Comparison of ENCODE assay signal across 9 cellular contexts in genomic region chr1:182149411-182149965, GRCh38.
DNase-seq lines count a peak whose midpoint lies in the region; ATAC-seq and TF ChIP-seq lines count a peak whose summit lies in the region.
"Had no signal": no experiment of that assay in that cellular context is flagged by ENCODE, and none has a peak within 500 bp of the region (broad histone marks: within the 10 kb centered on the region; RNA-seq: fewer than 3 reads in every experiment).

No MANE protein-coding gene starts in this region.

- intact Hi-C loops in left ventricle myocardium superior (cut with micrococcal nuclease): loop anchor here (10.0 kb wide), 1 partner anchor 155 kb away; no protein-coding TSS in a partner anchor

- WGBS in endodermal cell (ENCODE audit: insufficient coverage in 1 of 2, insufficient read length in 1 of 2), 2 experiments: 79 to 80% methylated on average over 2 to 6 of the region's 6 CpGs

- peaks cover under 1% of the 10 kb centered on the region for H3K4me1 Mint-ChIP-seq in WTC11
- peaks cover under 1% of the 10 kb centered on the region for H3K4me1 Mint-ChIP-seq in endodermal cell

- POLR2A ChIA-PET in WTC11 (lab: Charles Lee): no interaction called here

- peak; percentile 19 for DNase-seq in activated CD4-positive, alpha-beta T cell treated with anti-CD3 and anti-CD28 coated beads for 48 hours
- no peak for DNase-seq in activated CD4-positive, alpha-beta T cell treated with anti-CD3 and anti-CD28 coated beads for 1 hour
- DNase-seq in WTC11 (ENCODE audit: low spot score) (no peak), left ventricle myocardium superior (no peak), superior temporal gyrus (ENCODE audit: extremely low spot score) (peak; percentile 59), glomerular visceral epithelial cell (ENCODE audit: extremely low spot score) (no peak), D341Med (ENCODE audit: low spot score) (no peak), endodermal cell (no peak)

- H3K4me1 ChIP-seq in endodermal cell (ENCODE audit: control insufficient read depth, insufficient read depth, low read length): no peaks in the 10 kb centered on the region

- H3K27ac ChIP-seq in endodermal cell (ENCODE audit: low read depth, low read length): no peak overlapping the region
- H3K27ac ChIP-seq: C4-2B had no signal

- H3K27me3 Mint-ChIP-seq in WTC11 (ENCODE audit: low read depth): no peaks in the 10 kb centered on the region
- peaks cover 3% of the 10 kb centered on the region for H3K27me3 Mint-ChIP-seq in endodermal cell (ENCODE audit: insufficient read depth)

- H3K27ac Mint-ChIP-seq in WTC11 (no peak overlapping the region), endodermal cell (no peak overlapping the region)

- ATAC-seq in WTC11: peak; percentile 38; the same call in 1 of the 2 replicates
- ATAC-seq in left ventricle myocardium superior: peak; percentile 66

- H3K9me3 ChIP-seq in endodermal cell (ENCODE audit: control insufficient read depth, low read length): no peaks in the 10 kb centered on the region

- H3K9me3 Mint-ChIP-seq in WTC11 (peaks cover 6% of the 10 kb centered on the region; the same call in 1 of the 2 replicates), endodermal cell (peaks cover 1% of the 10 kb centered on the region)

- H3K36me3 ChIP-seq in endodermal cell (ENCODE audit: control insufficient read depth, insufficient read depth, low read length): no peaks in the 10 kb centered on the region

- no peak overlapping the region for H3K4me3 ChIP-seq in endodermal cell (ENCODE audit: low read length)

- no peak overlapping the region for H3K9ac ChIP-seq in endodermal cell (ENCODE audit: extremely low read depth, low read length, poor library complexity, severe bottlenecking)

- H3K4me3 Mint-ChIP-seq in WTC11 (no peak overlapping the region), endodermal cell (no peak overlapping the region)

- CTCF ChIA-PET in WTC11 (lab: Charles Lee): interaction anchor here (1.1 to 1.4 kb wide), 3 partner anchors 48 to 69 kb away, joined by 3 to 7 read pairs (median 5); no protein-coding TSS in a partner anchor

- H3K36me3 Mint-ChIP-seq in WTC11: no peaks in the 10 kb centered on the region
- no peaks in the 10 kb centered on the region for H3K36me3 Mint-ChIP-seq in endodermal cell (ENCODE audit: low read depth)

- no peaks in the 10 kb centered on the region for H3K27me3 ChIP-seq in endodermal cell (ENCODE audit: control insufficient read depth, insufficient read depth, low read length, poor library complexity, severe bottlenecking)

- no peak for TF ChIP-seq CTCF in WTC11 (IDR thresholded peaks at IDR 0.05)
- TF ChIP-seq CTCF in endodermal cell (conservative IDR thresholded peaks at IDR 0.05): no peak

TF ChIP-seq in WTC11, 78 proteins besides CTCF, POLR2A, EP300 and RAD21:
- TF ChIP-seq ZNF425 (CRISPR knock-in tag; conservative IDR thresholded peaks at IDR 0.05) (no peak), CDX4 (CRISPR knock-in tag; IDR thresholded peaks at IDR 0.05; ENCODE audit: borderline replicate concordance) (no peak), KAT7 (CRISPR knock-in tag; IDR thresholded peaks at IDR 0.05; ENCODE audit: borderline replicate concordance) (no peak), ATF3 (CRISPR knock-in tag; conservative IDR thresholded peaks at IDR 0.05) (no peak), JUN (CRISPR knock-in tag; IDR thresholded peaks at IDR 0.05) (no peak), ARID4B (CRISPR knock-in tag; IDR thresholded peaks at IDR 0.05; ENCODE audit: borderline replicate concordance) (no peak), NFYB (CRISPR knock-in tag; conservative IDR thresholded peaks at IDR 0.05; ENCODE audit: low read depth) (no peak), E2F5 (CRISPR knock-in tag; IDR thresholded peaks at IDR 0.05) (no peak), ZNF512 (CRISPR knock-in tag; IDR thresholded peaks at IDR 0.05; ENCODE audit: borderline replicate concordance) (no peak)

Comparison
In these comparisons a context has a peak if more than half of its experiments do, and no peak if none do; other contexts are left out.
1. DNase-seq: peak in activated CD4-positive, alpha-beta T cell treated with anti-CD3 and anti-CD28 coated beads for 48 hours (single experiment) and superior temporal gyrus (single experiment); none in activated CD4-positive, alpha-beta T cell treated with anti-CD3 and anti-CD28 coated beads for 1 hour (single experiment), WTC11 (single experiment), left ventricle myocardium superior (single experiment), glomerular visceral epithelial cell (single experiment), D341Med (single experiment) and endodermal cell (single experiment).